ENCODE assay signal across 26 cellular contexts in the genomic region with DNA sequence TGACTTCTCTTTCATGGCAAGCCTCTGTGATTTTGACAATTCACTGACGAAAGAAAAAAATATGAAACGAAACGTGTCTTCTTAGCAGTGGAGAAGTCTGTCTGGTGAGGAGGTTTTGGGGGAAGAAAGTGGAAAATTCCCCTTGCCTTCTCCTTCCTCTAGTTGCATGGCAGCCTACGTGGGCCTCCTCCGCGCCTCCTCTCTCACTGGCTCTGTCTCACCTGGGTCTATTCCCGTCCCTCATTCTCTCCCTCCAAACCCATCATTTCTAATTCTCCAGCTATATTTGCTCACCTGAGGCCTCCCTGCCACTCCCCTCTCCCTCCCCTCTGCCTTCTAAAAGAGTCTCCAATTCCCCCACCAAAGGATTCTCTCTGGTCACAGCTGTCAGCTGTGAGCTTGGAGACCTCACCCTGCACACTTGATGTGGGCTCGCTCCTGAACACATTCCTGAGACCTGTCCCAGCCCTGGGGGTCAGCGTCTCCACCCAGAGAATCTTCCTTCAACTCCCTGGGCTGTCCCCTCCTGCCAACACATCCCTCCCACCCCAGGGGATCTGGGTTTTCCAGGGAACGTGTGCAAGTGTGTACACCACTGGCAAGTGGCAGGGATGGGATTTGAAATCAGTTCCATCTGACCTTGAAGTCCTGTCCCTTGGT.
DNase-seq lines count a peak whose midpoint lies in the region; ATAC-seq, FAIRE-seq and TF ChIP-seq lines count a peak whose summit lies in the region.
"Had no signal": no experiment of that assay in that cellular context is flagged by ENCODE, and none has a peak within 500 bp of the region (broad histone marks: within the 10 kb centered on the region; RNA-seq: fewer than 3 reads in every experiment).

No MANE protein-coding gene starts in this region.

- H2BK12ac ChIP-seq in H9 (ENCODE audit: insufficient read length, low read depth, low read length) (no peak overlapping the region), H1 (ENCODE audit: low read depth, low read length) (no peak overlapping the region), neuronal stem cell (ENCODE audit: low read length) (no peak overlapping the region)

- H3K4me3 ChIP-seq in H1 (ENCODE audit: extremely low read depth in 1 of 4, insufficient read depth in 2 of 4, low read depth in 3 of 4, low read length in 4 of 4) (no peak overlapping the region), neuronal stem cell (ENCODE audit: low read length in 2 of 2) (no peak overlapping the region)
- H3K4me3 ChIP-seq: A549, GM23338, Peyer's patch, SK-N-MC had no signal

- H3K23ac ChIP-seq in H9 (ENCODE audit: insufficient read length, low read depth, low read length) = no peak overlapping the region
- no peak overlapping the region for H3K23ac ChIP-seq in H1 (ENCODE audit: insufficient read length)
- no peak overlapping the region for H3K23ac ChIP-seq in neuronal stem cell (ENCODE audit: low read depth, low read length, poor library complexity)

- H4K8ac ChIP-seq in H9 (replicated peaks; ENCODE audit: insufficient read length, low read depth, low read length) (no peak overlapping the region), H1 (ENCODE audit: extremely low read depth, insufficient read depth, low read length) (no peak overlapping the region; the same call in 1 of the 2 replicates), neuronal stem cell (ENCODE audit: low read depth, low read length) (no peak overlapping the region)

- H3K18ac ChIP-seq in H9 (ENCODE audit: insufficient read length, low read depth, low read length) = no peak overlapping the region
- H3K18ac ChIP-seq in H1 (ENCODE audit: extremely low read depth, low read length) = no peak overlapping the region
- peak overlapping the region; percentile 32 for H3K18ac ChIP-seq in neuronal stem cell (ENCODE audit: low read length)

- no peaks in the 10 kb centered on the region for H3K79me1 ChIP-seq in H9 (ENCODE audit: insufficient read depth, low read depth, low read length, poor library complexity, severe bottlenecking)
- no peaks in the 10 kb centered on the region for H3K79me1 ChIP-seq in H1 (ENCODE audit: low read depth, low read length)
- H3K79me1 ChIP-seq in neuronal stem cell (ENCODE audit: low read depth, low read length) = no peaks in the 10 kb centered on the region

- H4K20me1 ChIP-seq in H9 (ENCODE audit: control insufficient read depth, insufficient read depth, insufficient read length) (no peaks in the 10 kb centered on the region), H1 (replicated peaks in 1 of 2; ENCODE audit: control insufficient read depth in 1 of 2, insufficient read depth in 2 of 2, low read length in 2 of 2) (no peaks in the 10 kb centered on the region)

- H4K91ac ChIP-seq in H9 (ENCODE audit: insufficient read length, low read depth, low read length) (no peak overlapping the region), H1 (replicated peaks; ENCODE audit: insufficient read length, low read length) (no peak overlapping the region), neuronal stem cell (ENCODE audit: low read depth, low read length, poor library complexity) (no peak overlapping the region)

- DNase-seq in H9 = no peak
- no peak for DNase-seq in HTR-8/SVneo (ENCODE audit: insufficient read length, low spot score)
- no peak for DNase-seq in H1 (ENCODE audit: low read depth in 1 of 2, low spot score in 2 of 2)
- no peak for DNase-seq in neuronal stem cell (ENCODE audit: low spot score)
- DNase-seq in frontal cortex (ENCODE audit: low spot score in 2 of 2) = no peak
- no peak for DNase-seq in NCI-H1930 (lab: John Stamatoyannopoulos, UW)
- DNase-seq: C1 segment of cervical spinal cord; CD4-positive, alpha-beta memory T cell; COR-L47; DMS53; HCEC 1CT; Karpas-422; NCI-H1092 treated with DMSO at 0.1 percent for 48 hours; NCI-H1436; NCI-H2029; NCI-H446; NCI-H524 treated with DMSO at 0.1 percent for 48 hours; NCI-H82; Peyer's patch; SIG-M5 had no signal

- POLR2A ChIA-PET in H1 (lab: Charles Lee; ENCODE audit: partially characterized antibody) = no interaction called here

- no peak overlapping the region for H2BK15ac ChIP-seq in H9 (ENCODE audit: low read depth, low read length)
- H2BK15ac ChIP-seq in H1 (ENCODE audit: low read length) = no peak overlapping the region
- H2BK15ac ChIP-seq in neuronal stem cell (ENCODE audit: low read length) = no peak overlapping the region

- H2AFZ ChIP-seq in H9 (ENCODE audit: low read length) (no peak overlapping the region), H1 (ENCODE audit: low read length) (no peak overlapping the region), neuronal stem cell (ENCODE audit: low read length) (no peak overlapping the region)
- H2AFZ ChIP-seq: GM23338 had no signal

- H3K9ac ChIP-seq in H9 (ENCODE audit: extremely low read depth, insufficient read length, low read length) (no peak overlapping the region), H1 (replicated peaks in 1 of 4; ENCODE audit: extremely low read depth in 1 of 4, low read depth in 3 of 4, low read length in 3 of 4) (no peak overlapping the region), neuronal stem cell (ENCODE audit: low read depth, low read length, poor library complexity) (no peak overlapping the region)

- no CpG with 5 or more reads among the region's 10 CpGs for WGBS in H9 (ENCODE audit: extremely low coverage, insufficient read length, low lambda C conversion rate)
- WGBS in H1 (ENCODE audit: extremely low coverage in 1 of 2, insufficient coverage in 1 of 2, insufficient read length in 1 of 2, insufficient replicate concordance in 2 of 2, low coverage in 1 of 2, low lambda C conversion rate in 2 of 2, missing lambda C conversion rate in 1 of 2), 2 experiments = 81% methylated on average over 10 of the region's 10 CpGs; no CpG with 5 or more reads in 1 of the 2 experiments
- no CpG with 5 or more reads among the region's 10 CpGs for WGBS in neuronal stem cell (ENCODE audit: extremely low coverage in 2 of 2, insufficient read length in 2 of 2, insufficient replicate concordance in 1 of 2), 2 donors

- H2AK5ac ChIP-seq in H9 (ENCODE audit: insufficient read length, low read length) (no peak overlapping the region), H1 (ENCODE audit: low read depth, low read length) (no peak overlapping the region; the same call in 1 of the 2 replicates), neuronal stem cell (ENCODE audit: low read depth, low read length) (peak overlapping the region; percentile 35)

- no peak overlapping the region for H3K4me3 Mint-ChIP-seq in H9
- H3K4me3 Mint-ChIP-seq: GM23338 had no signal

- peaks cover 0 to 2% of the 10 kb centered on the region in 2 experiments; a peak in 4 of 5 replicates for H3K9me3 Mint-ChIP-seq in H9
- H3K9me3 Mint-ChIP-seq: GM23338 had no signal

- H3K56ac ChIP-seq in H9 (ENCODE audit: insufficient read length, low read depth, low read length) (peak overlapping the region; percentile 17), H1 (replicated peaks; ENCODE audit: insufficient read length, low read depth, low read length) (no peak overlapping the region)

- peaks cover 21 to 32% of the 10 kb centered on the region in 2 experiments for H3K4me1 Mint-ChIP-seq in H9

- H3K36me3 Mint-ChIP-seq in H9 (ENCODE audit: insufficient read depth in 1 of 3, low read depth in 3 of 3) = no peaks in the 10 kb centered on the region
- H3K36me3 Mint-ChIP-seq: CD4-positive, alpha-beta memory T cell had no signal

- H3K79me2 ChIP-seq in H9 (ENCODE audit: insufficient read depth, low read length) (no peaks in the 10 kb centered on the region), H1 (ENCODE audit: control insufficient read depth in 1 of 2, insufficient read depth in 2 of 2, low read length in 2 of 2) (no peaks in the 10 kb centered on the region)

- TF ChIP-seq POLR2A in H1 (IDR thresholded peaks at IDR 0.05; ENCODE audit: control extremely low read depth in 1 of 2, low read depth in 2 of 2, low read length in 2 of 2) = no peak

- no peaks in the 10 kb centered on the region for H3K36me3 ChIP-seq in H1 (ENCODE audit: control insufficient read depth in 2 of 4, insufficient read depth in 4 of 4, low read length in 3 of 4)
- no peaks in the 10 kb centered on the region for H3K36me3 ChIP-seq in neuronal stem cell (replicated peaks in 1 of 2; ENCODE audit: control insufficient read depth in 2 of 2, insufficient read depth in 2 of 2, low read length in 2 of 2)
- H3K36me3 ChIP-seq: Peyer's patch had no signal

- no peak for TF ChIP-seq RAD21 in H1 (IDR thresholded peaks at IDR 0.05 in 1 of 2, conservative IDR thresholded peaks at IDR 0.05 in 1 of 2; ENCODE audit: low read depth in 2 of 2, low read length in 2 of 2)

- H2BK5ac ChIP-seq in H9 (ENCODE audit: insufficient read length, low read length) (no peak overlapping the region), H1 (ENCODE audit: low read depth, low read length) (0 out of 2 replicates have a peak overlapping the region, but pooled peaks have one; percentile 5), neuronal stem cell (ENCODE audit: low read length) (no peak overlapping the region)

- TF ChIP-seq EP300 in H1 (IDR thresholded peaks at IDR 0.05; ENCODE audit: borderline replicate concordance in 1 of 2, low read depth in 2 of 2, low read length in 2 of 2) = no peak

- H3K14ac ChIP-seq in H9 (ENCODE audit: insufficient read depth, low read length) = no peak overlapping the region
- H3K14ac ChIP-seq in H1 (ENCODE audit: insufficient read length) = no peak overlapping the region
- no peak overlapping the region for H3K14ac ChIP-seq in neuronal stem cell (ENCODE audit: low read length)

- H3K23me2 ChIP-seq in H9 (ENCODE audit: insufficient read length, low read depth, low read length, poor library complexity, severe bottlenecking) (no peaks in the 10 kb centered on the region), H1 (ENCODE audit: low read depth, low read length) (no peaks in the 10 kb centered on the region)

- peak; percentile 64 for FAIRE-seq in HTR-8/SVneo (lab: Jason Lieb, UNC)
- no peak for FAIRE-seq in H1 (lab: Jason Lieb, UNC)
- FAIRE-seq in frontal cortex (lab: Jason Lieb, UNC) = no peak
- FAIRE-seq: A549, HepG2 had no signal

- CTCF ChIA-PET in H1 (lab: Charles Lee; ENCODE audit: partially characterized antibody) = interaction anchor here (0.9 to 1.5 kb wide), 6 partner anchors 9 to 323 kb away, joined by 3 to 4 read pairs (median 4); no protein-coding TSS in a partner anchor

- H3K9me3 ChIP-seq in H9 (ENCODE audit: control insufficient read depth, low read depth, low read length) (no peaks in the 10 kb centered on the region), H1 (ENCODE audit: insufficient read depth in 2 of 2, low read depth in 1 of 2, low read length in 1 of 2) (no peaks in the 10 kb centered on the region), neuronal stem cell (replicated peaks in 1 of 2; ENCODE audit: control insufficient read depth in 2 of 2, insufficient read depth in 1 of 2, low read depth in 1 of 2, low read length in 2 of 2) (no peaks in the 10 kb centered on the region)
- H3K9me3 ChIP-seq: A549, Peyer's patch had no signal

- H3K4me1 ChIP-seq in H9 (ENCODE audit: insufficient read depth, low read length) = no peaks in the 10 kb centered on the region; the same call in 1 of the 2 replicates
- H3K4me1 ChIP-seq in H1 (replicated peaks in 1 of 4; ENCODE audit: control insufficient read depth in 3 of 4, insufficient read depth in 4 of 4, low read length in 3 of 4) = peaks cover 0 to 5% (median 0%) of the 10 kb centered on the region in 4 experiments; a peak in 3 of 7 replicates
- no peaks in the 10 kb centered on the region for H3K4me1 ChIP-seq in neuronal stem cell (ENCODE audit: control insufficient read depth in 2 of 2, insufficient read depth in 1 of 2, low read depth in 1 of 2, low read length in 2 of 2)
- H3K4me1 ChIP-seq: Peyer's patch had no signal

- H3K27me3 Mint-ChIP-seq in H9 (ENCODE audit: low read depth) = peaks cover 24% of the 10 kb centered on the region

- H3K27ac Mint-ChIP-seq in H9 = peak overlapping the region in 1 of 3 experiments; percentile 49; a peak in 1 of 7 replicates
- H3K27ac Mint-ChIP-seq: CD4-positive, alpha-beta memory T cell; GM23338 had no signal

- no peak overlapping the region for H4K5ac ChIP-seq in H9 (ENCODE audit: insufficient read length, low read depth, low read length)
- H4K5ac ChIP-seq in H1 (ENCODE audit: insufficient read length, low read depth, low read length) = no peak overlapping the region

- H3K27me3 ChIP-seq in H9 (ENCODE audit: insufficient read depth, low read length) (no peaks in the 10 kb centered on the region), H1 (replicated peaks in 1 of 4; ENCODE audit: control insufficient read depth in 3 of 4, extremely low read depth in 1 of 4, insufficient read depth in 3 of 4, low read length in 3 of 4) (no peaks in the 10 kb centered on the region; a peak in 1 of 7 replicates), neuronal stem cell (ENCODE audit: control insufficient read depth in 3 of 3, insufficient read depth in 3 of 3, low read depth in 1 of 3, low read length in 3 of 3) (peaks cover 0 to 7% (median 0%) of the 10 kb centered on the region in 3 experiments)
- H3K27me3 ChIP-seq: Peyer's patch had no signal

- no peak overlapping the region for H3T11ph ChIP-seq in H9 (ENCODE audit: low read length)

- no peak overlapping the region for H3K27ac ChIP-seq in H9 (ENCODE audit: insufficient read length, low read depth, low read length)
- H3K27ac ChIP-seq in H1 (ENCODE audit: low read depth, low read length) = no peak overlapping the region
- H3K27ac ChIP-seq in neuronal stem cell (replicated peaks; ENCODE audit: low read length) = no peak overlapping the region
- H3K27ac ChIP-seq: Peyer's patch, SK-N-MC had no signal

- H2BK120ac ChIP-seq in H9 (ENCODE audit: low read depth, low read length, poor library complexity, severe bottlenecking) (no peak overlapping the region), H1 (replicated peaks; ENCODE audit: low read depth, low read length) (no peak overlapping the region), neuronal stem cell (ENCODE audit: low read depth, low read length) (no peak overlapping the region)

- no peak overlapping the region for H3K4me2 ChIP-seq in H9 (ENCODE audit: insufficient read depth, insufficient read length, low read length)
- H3K4me2 ChIP-seq in H1 (ENCODE audit: insufficient read depth in 1 of 2, low read depth in 2 of 2, low read length in 2 of 2) = no peak overlapping the region
- no peak overlapping the region for H3K4me2 ChIP-seq in neuronal stem cell (ENCODE audit: insufficient read depth, low read length, poor library complexity, severe bottlenecking)
- H3K4me2 ChIP-seq: A549, GM23338 had no signal

- no peak for TF ChIP-seq CTCF in H9 (conservative IDR thresholded peaks at IDR 0.05)
- no peak for TF ChIP-seq CTCF in H1 (IDR thresholded peaks at IDR 0.05; ENCODE audit: control extremely low read depth in 1 of 3, insufficient read depth in 1 of 3, low read depth in 1 of 3, low read length in 3 of 3)

- ATAC-seq in HG02981 (IDR thresholded peaks at IDR 0.05; ENCODE audit: unreplicated experiment) = no peak
- no peak for ATAC-seq in HG02973 (IDR thresholded peaks at IDR 0.05; ENCODE audit: unreplicated experiment)
- ATAC-seq: A549, GM23338, HepG2 had no signal

- H3K4ac ChIP-seq in H9 (ENCODE audit: low read depth, low read length) (no peak overlapping the region), H1 (replicated peaks; ENCODE audit: insufficient read length, low read depth, low read length) (no peak overlapping the region), neuronal stem cell (ENCODE audit: low read length) (no peak overlapping the region)

- H2BK20ac ChIP-seq in H9 (ENCODE audit: low read depth, low read length, poor library complexity, severe bottlenecking) (no peak overlapping the region), H1 (ENCODE audit: low read length) (no peak overlapping the region)
